Comparison of ENCODE assay signal across 8 cellular contexts in genomic region chr18:74994502-74995403, GRCh38.
DNase-seq lines count a peak whose midpoint lies in the region; ATAC-seq and TF ChIP-seq lines count a peak whose summit lies in the region.

No MANE protein-coding gene starts in this region.

- no peaks in the 10 kb centered on the region for H3K27me3 Mint-ChIP-seq in activated naive CD8-positive, alpha-beta T cell treated with anti-CD3 and anti-CD28 coated beads, Interleukin-2, amount 10 ng/mL, durations not matched to agents 7 days and 5 days
- H3K27me3 Mint-ChIP-seq in neural crest cell (ENCODE audit: low read depth): no peaks in the 10 kb centered on the region

- H3K36me3 ChIP-seq in KOPT-K1 (ENCODE audit: insufficient read depth, low read length) (no peaks in the 10 kb centered on the region), BE2C (no peaks in the 10 kb centered on the region)

- H3K9me3 ChIP-seq in KOPT-K1 (ENCODE audit: insufficient read depth, low read length, poor library complexity, severe bottlenecking) (no peaks in the 10 kb centered on the region), BE2C (no peaks in the 10 kb centered on the region)

- peaks cover 9% of the 10 kb centered on the region for H3K36me3 Mint-ChIP-seq in activated naive CD8-positive, alpha-beta T cell treated with anti-CD3 and anti-CD28 coated beads, Interleukin-2, amount 10 ng/mL, durations not matched to agents 7 days and 5 days
- H3K36me3 Mint-ChIP-seq in neural crest cell (ENCODE audit: low read depth): no peaks in the 10 kb centered on the region

- POLR2A ChIA-PET in activated naive CD8-positive, alpha-beta T cell treated with anti-CD3 and anti-CD28 coated beads, Interleukin-2, amount 10 ng/mL, durations not matched to agents 7 days and 5 days (lab: Charles Lee): interaction anchor here (1.2 kb wide), 1 partner anchor 76 kb away, joined by 3 read pairs; no protein-coding TSS in a partner anchor

- no peak overlapping the region for H3K4me3 ChIP-seq in BE2C (ENCODE audit: low read depth, low read length)

- TF ChIP-seq CTCF in neural crest cell (conservative IDR thresholded peaks at IDR 0.05) (no peak), BE2C (IDR thresholded peaks at IDR 0.05; ENCODE audit: low read depth, low read length) (no peak)

- no peaks in the 10 kb centered on the region for H3K27me3 ChIP-seq in BE2C

- H3K4me1 Mint-ChIP-seq in activated naive CD8-positive, alpha-beta T cell treated with anti-CD3 and anti-CD28 coated beads, Interleukin-2, amount 10 ng/mL, durations not matched to agents 7 days and 5 days: peaks cover 24% of the 10 kb centered on the region
- H3K4me1 Mint-ChIP-seq in neural crest cell: peaks cover 21% of the 10 kb centered on the region

- H3K4me1 ChIP-seq in BE2C: no peaks in the 10 kb centered on the region

- H3K27ac Mint-ChIP-seq in activated naive CD8-positive, alpha-beta T cell treated with anti-CD3 and anti-CD28 coated beads, Interleukin-2, amount 10 ng/mL, durations not matched to agents 7 days and 5 days: peak overlapping the region; percentile 67
- peak overlapping the region; percentile 83 for H3K27ac Mint-ChIP-seq in neural crest cell (ENCODE audit: unreplicated experiment)

- ATAC-seq in GM21825 (IDR thresholded peaks at IDR 0.05; ENCODE audit: unreplicated experiment): peak; percentile 83
- peak; percentile 83 for ATAC-seq in activated naive CD8-positive, alpha-beta T cell treated with anti-CD3 and anti-CD28 coated beads, Interleukin-2, amount 10 ng/mL, durations not matched to agents 7 days and 5 days (ENCODE audit: low read depth)

- peak; percentile 69 for DNase-seq in NK-92 treated with Interleukin-12 subunit alpha and Interleukin-12 subunit beta, amount 100 ng/mL, for 24 hours (lab: John Stamatoyannopoulos, UW)
- no peak for DNase-seq in NK-92 (lab: John Stamatoyannopoulos, UW; ENCODE audit: unreplicated experiment)
- peak; percentile 36 for DNase-seq in activated naive CD8-positive, alpha-beta T cell treated with anti-CD3 and anti-CD28 coated beads, Interleukin-2, amount 10 ng/mL, durations not matched to agents 7 days and 5 days
- no peak for DNase-seq in neural crest cell (ENCODE audit: low read depth, low spot score)
- no peak for DNase-seq in BE2C
- DNase-seq in substantia nigra (lab: John Stamatoyannopoulos, UW): no peak

- H3K4me3 Mint-ChIP-seq in activated naive CD8-positive, alpha-beta T cell treated with anti-CD3 and anti-CD28 coated beads, Interleukin-2, amount 10 ng/mL, durations not matched to agents 7 days and 5 days: peak overlapping the region; percentile 40
- H3K4me3 Mint-ChIP-seq in neural crest cell: no peak overlapping the region

- H3K27ac ChIP-seq in KOPT-K1 (ENCODE audit: low read depth, low read length, poor library complexity, severe bottlenecking): peak overlapping the region; percentile 13
- no peak overlapping the region for H3K27ac ChIP-seq in substantia nigra (ENCODE audit: low read depth, low read length, poor library complexity, severe bottlenecking)

- H3K9me3 Mint-ChIP-seq in activated naive CD8-positive, alpha-beta T cell treated with anti-CD3 and anti-CD28 coated beads, Interleukin-2, amount 10 ng/mL, durations not matched to agents 7 days and 5 days: no peaks in the 10 kb centered on the region
- H3K9me3 Mint-ChIP-seq in neural crest cell: no peaks in the 10 kb centered on the region

Comparison
In these comparisons a context has a peak if more than half of its experiments do, and no peak if none do; other contexts are left out.
1. DNase-seq: peak in NK-92 treated with Interleukin-12 subunit alpha and Interleukin-12 subunit beta, amount 100 ng/mL, for 24 hours (single experiment) and activated naive CD8-positive, alpha-beta T cell treated with anti-CD3 and anti-CD28 coated beads, Interleukin-2, amount 10 ng/mL, durations not matched to agents 7 days and 5 days (single experiment); none in NK-92 (single experiment), neural crest cell (single experiment), BE2C (single experiment) and substantia nigra (0 of 49).